Comparison of ENCODE assay signal across 8 cellular contexts in the genomic region with DNA sequence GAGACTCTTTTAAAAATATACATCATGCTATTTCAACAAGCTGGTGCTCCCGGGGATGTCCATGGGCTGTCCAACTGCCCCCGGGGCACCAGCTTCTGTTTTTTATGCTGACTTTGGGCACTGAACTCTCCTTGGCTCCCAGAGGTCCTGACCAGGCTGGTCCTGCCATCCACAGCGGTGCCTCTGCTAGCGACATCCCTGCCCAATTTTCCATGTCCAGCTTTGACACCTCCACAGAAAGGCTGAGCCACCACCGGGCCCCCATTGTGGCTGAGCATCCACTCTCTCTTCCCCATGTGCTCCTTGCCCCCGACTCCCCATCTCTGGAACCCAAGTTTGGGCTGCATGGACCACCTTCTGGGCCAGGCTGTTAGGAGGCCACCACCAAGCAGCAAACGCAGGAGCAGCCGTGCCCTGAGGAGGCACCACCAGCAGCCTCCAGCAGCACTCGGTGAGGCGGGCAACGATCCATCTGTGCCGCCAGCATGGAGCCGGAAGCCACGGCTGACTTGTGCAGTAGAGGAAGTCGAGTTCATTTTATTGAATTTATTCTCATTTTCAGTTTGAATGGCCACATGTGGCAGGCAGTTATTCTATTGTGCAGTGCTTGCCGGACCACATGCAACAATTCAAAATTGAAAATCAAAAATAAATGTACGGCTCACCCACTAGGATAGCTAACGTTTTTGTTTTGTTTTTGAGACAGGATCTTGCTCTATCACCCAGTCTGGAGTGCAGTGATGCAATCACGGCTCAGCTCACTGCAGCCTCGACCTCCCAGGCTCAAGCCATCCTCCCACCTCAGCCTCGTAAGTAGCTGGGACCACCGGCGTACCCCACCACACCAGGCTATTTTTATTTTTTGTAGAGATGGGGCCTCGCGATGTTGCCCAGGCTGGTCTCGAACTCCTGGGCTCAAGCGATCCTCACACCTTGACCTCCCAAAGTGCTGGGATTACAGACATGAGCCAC. TPM values are rescaled to one million over a fixed set of nuclear protein-coding genes. Genes with fewer than 3 reads are reported as not detected.
DNase-seq lines count a peak whose midpoint lies in the region; TF ChIP-seq lines count a peak whose summit lies in the region.

No MANE protein-coding gene starts in this region.

- H3K27ac ChIP-seq in Karpas-422 (ENCODE audit: low read length) = peak overlapping the region; percentile 49
- H3K27ac ChIP-seq in brain microvascular endothelial cell = no peak overlapping the region

- peak overlapping the region; percentile 95 for H2AFZ ChIP-seq in Karpas-422 (ENCODE audit: low read length)

- H3K9ac ChIP-seq in Karpas-422 (ENCODE audit: low read length) = peak overlapping the region; percentile 77

- H3K36me3 ChIP-seq in Karpas-422 (ENCODE audit: insufficient read depth, low read length) (no peaks in the 10 kb centered on the region), brain microvascular endothelial cell (replicated peaks) (no peaks in the 10 kb centered on the region)

- TF ChIP-seq CTCF in brain microvascular endothelial cell (IDR thresholded peaks at IDR 0.05; ENCODE audit: low read depth, low read length, missing control alignments) = no peak

- H3K27me3 Mint-ChIP-seq in activated T-helper 1 cell treated with anti-CD3 and anti-CD28 coated beads, Interleukin-12 subunit alpha, Interleukin-12 subunit beta, Interleukin-2, Interleukin-4 antibody, amounts not matched to agents 30 ng/mL and 10 ng/mL and 1 ng/mL, durations not matched to agents 14 hours and 24 hours and 36 hours (ENCODE audit: insufficient read depth) = no peaks in the 10 kb centered on the region

- H3K9me3 Mint-ChIP-seq in activated T-helper 1 cell treated with anti-CD3 and anti-CD28 coated beads, Interleukin-12 subunit alpha, Interleukin-12 subunit beta, Interleukin-2, Interleukin-4 antibody, amounts not matched to agents 30 ng/mL and 10 ng/mL and 1 ng/mL, durations not matched to agents 14 hours and 24 hours and 36 hours = no peaks in the 10 kb centered on the region

- DNase-seq in activated T-cell treated with anti-CD3 and anti-CD28 coated beads for 48 hours (ENCODE audit: low read depth) (peak; percentile 31), Karpas-422 (peak; percentile 86), posterior vena cava (ENCODE audit: low spot score) (peak; percentile 76), brain microvascular endothelial cell (no peak), NCI-H2081 (lab: John Stamatoyannopoulos, UW) (no peak), GM19240 (ENCODE audit: insufficient read length, low spot score) (no peak)
- no peak for DNase-seq in activated T-cell treated with anti-CD3 and anti-CD28 coated beads, Interleukin-2, amount 50 U/mL, for 1 hour
- no peak for DNase-seq in activated T-helper 1 cell treated with anti-CD3 and anti-CD28 coated beads, Interleukin-12 subunit alpha, Interleukin-12 subunit beta, Interleukin-2, Interleukin-4 antibody, amounts not matched to agents 30 ng/mL and 10 ng/mL and 1 ng/mL, durations not matched to agents 14 hours and 24 hours and 36 hours (ENCODE audit: low spot score)

- H3K4me3 ChIP-seq in Karpas-422 (ENCODE audit: low read length) (peak overlapping the region; percentile 54), brain microvascular endothelial cell (ENCODE audit: low read depth, low read length) (no peak overlapping the region)

- H3K4me1 Mint-ChIP-seq in activated T-helper 1 cell treated with anti-CD3 and anti-CD28 coated beads, Interleukin-12 subunit alpha, Interleukin-12 subunit beta, Interleukin-2, Interleukin-4 antibody, amounts not matched to agents 30 ng/mL and 10 ng/mL and 1 ng/mL, durations not matched to agents 14 hours and 24 hours and 36 hours (ENCODE audit: low read depth) = peaks cover 60% of the 10 kb centered on the region

- peak overlapping the region; percentile 70 for H3K4me3 Mint-ChIP-seq in activated T-helper 1 cell treated with anti-CD3 and anti-CD28 coated beads, Interleukin-12 subunit alpha, Interleukin-12 subunit beta, Interleukin-2, Interleukin-4 antibody, amounts not matched to agents 30 ng/mL and 10 ng/mL and 1 ng/mL, durations not matched to agents 14 hours and 24 hours and 36 hours

- intact Hi-C loops in activated T-helper 1 cell treated with anti-CD3 and anti-CD28 coated beads, Interleukin-12 subunit alpha, Interleukin-12 subunit beta, Interleukin-2, Interleukin-4 antibody, amounts not matched to agents 30 ng/mL and 10 ng/mL and 1 ng/mL, durations not matched to agents 14 hours and 24 hours and 36 hours (cut with micrococcal nuclease) = loop anchor here (2.0 to 10.0 kb wide), 4 partner anchors 322 to 550 kb away; partner anchors contain the start of genes KIAA0513, MBTPS1 and TAF1C
- intact Hi-C loops in posterior vena cava (cut with DNase I) = no loop called here

- no peaks in the 10 kb centered on the region for H4K20me1 ChIP-seq in Karpas-422 (ENCODE audit: insufficient read depth, low read depth, low read length)

- H3K27me3 ChIP-seq in Karpas-422 (ENCODE audit: low read length) (no peaks in the 10 kb centered on the region), brain microvascular endothelial cell (replicated peaks) (no peaks in the 10 kb centered on the region)

- H3K9me3 ChIP-seq in Karpas-422 (ENCODE audit: low read length) = no peaks in the 10 kb centered on the region

- peaks cover 54% of the 10 kb centered on the region for H3K4me1 ChIP-seq in Karpas-422 (ENCODE audit: low read length)

- peak overlapping the region; percentile 89 for H3K4me2 ChIP-seq in Karpas-422 (ENCODE audit: low read depth, low read length, poor library complexity, severe bottlenecking)

- no peaks in the 10 kb centered on the region for H3K36me3 Mint-ChIP-seq in activated T-helper 1 cell treated with anti-CD3 and anti-CD28 coated beads, Interleukin-12 subunit alpha, Interleukin-12 subunit beta, Interleukin-2, Interleukin-4 antibody, amounts not matched to agents 30 ng/mL and 10 ng/mL and 1 ng/mL, durations not matched to agents 14 hours and 24 hours and 36 hours (ENCODE audit: low read depth)

- in situ Hi-C loops in brain microvascular endothelial cell (cut with HindIII; ENCODE audit: low pct_ligation_motif_present, low sequenced_read_pairs) = no loop called here

- H3K79me2 ChIP-seq in Karpas-422 (ENCODE audit: low read length) = peaks cover 15% of the 10 kb centered on the region

- no peaks in the 10 kb centered on the region for H3K9me2 ChIP-seq in Karpas-422 (replicated peaks; ENCODE audit: insufficient read depth, low read length)

- peak overlapping the region; percentile 85 for H3K27ac Mint-ChIP-seq in activated T-helper 1 cell treated with anti-CD3 and anti-CD28 coated beads, Interleukin-12 subunit alpha, Interleukin-12 subunit beta, Interleukin-2, Interleukin-4 antibody, amounts not matched to agents 30 ng/mL and 10 ng/mL and 1 ng/mL, durations not matched to agents 14 hours and 24 hours and 36 hours

RNA-seq across cellular contexts. Expression of gene MEAK7, which starts 2.8 kb away (rescaled TPM):
- total RNA-seq in Karpas-422 (2014; rRNA removed; shearing (Covaris generic); ENCODE audit: low replicate concordance) = 8.7 and 10.7 TPM in 2 replicates
- total RNA-seq in activated T-helper 1 cell treated with anti-CD3 and anti-CD28 coated beads, Interleukin-12 subunit alpha, Interleukin-12 subunit beta, Interleukin-2, Interleukin-4 antibody, amounts not matched to agents 30 ng/mL and 10 ng/mL and 1 ng/mL, durations not matched to agents 14 hours and 24 hours and 36 hours = 10.6 and 10.9 TPM in 2 replicates
- 10 to 100 TPM; 14.0 to 16.7 TPM for total RNA-seq in posterior vena cava

Comparison
In these comparisons a context has a peak if more than half of its experiments do, and no peak if none do; other contexts are left out.
1. DNase-seq: peak in activated T-cell treated with anti-CD3 and anti-CD28 coated beads for 48 hours (single experiment), Karpas-422 (single experiment) and posterior vena cava (single experiment); none in activated T-cell treated with anti-CD3 and anti-CD28 coated beads, Interleukin-2, amount 50 U/mL, for 1 hour (single experiment), activated T-helper 1 cell treated with anti-CD3 and anti-CD28 coated beads, Interleukin-12 subunit alpha, Interleukin-12 subunit beta, Interleukin-2, Interleukin-4 antibody, amounts not matched to agents 30 ng/mL and 10 ng/mL and 1 ng/mL, durations not matched to agents 14 hours and 24 hours and 36 hours (single experiment), brain microvascular endothelial cell (single experiment), NCI-H2081 (0 of 2) and GM19240 (single experiment).